In genomic region chr7:100465702-100466311, GRCh38 we compare ENCODE assay signal across 8 cellular contexts. TPM values are rescaled to one million over a fixed set of nuclear protein-coding genes. Genes with fewer than 3 reads are reported as not detected.
DNase-seq lines count a peak whose midpoint lies in the region; ATAC-seq, FAIRE-seq and TF ChIP-seq lines count a peak whose summit lies in the region.

No MANE protein-coding gene starts in this region.

- peak overlapping the region; percentile 22 for H3K27ac Mint-ChIP-seq in activated naive CD8-positive, alpha-beta T cell
- H3K27ac Mint-ChIP-seq in activated naive CD8-positive, alpha-beta T cell treated with anti-CD3 and anti-CD28 coated beads for 36 hours, result no peak overlapping the region

- CTCF ChIA-PET in HepG2 (lab: Yijun Ruan, JAX; ENCODE audit: low intra/inter-chr PET ratio, low total read pairs), result interaction anchor here (0.9 to 2.1 kb wide), 2 partner anchors 17 to 94 kb away, joined by 3 to 8 read pairs; partner anchors contain the start of gene NYAP1

- FAIRE-seq in HepG2 (lab: Jason Lieb, UNC), result peak; percentile 54
- FAIRE-seq in urothelium cell line (lab: Jason Lieb, UNC), result peak; percentile 84

- BruUV-seq in HepG2 (replicated peaks; lab: Mats Ljungman, UMichigan), result no TSS peak

- H4K20me1 ChIP-seq in HepG2 (ENCODE audit: insufficient read depth, low read length), result no peaks in the 10 kb centered on the region

- peaks cover 10% of the 10 kb centered on the region for H3K4me1 Mint-ChIP-seq in activated naive CD8-positive, alpha-beta T cell (ENCODE audit: low read depth)
- H3K4me1 Mint-ChIP-seq in activated naive CD8-positive, alpha-beta T cell treated with anti-CD3 and anti-CD28 coated beads for 36 hours, result peaks cover 16% of the 10 kb centered on the region

- H2AFZ ChIP-seq in HepG2 (ENCODE audit: low read length), result no peak overlapping the region

- TF ChIP-seq EP300 in HepG2 (IDR thresholded peaks at IDR 0.05; ENCODE audit: low read depth in 2 of 2, low read length in 2 of 2) (no peak), HepG2 (CRISPR knock-in tag; IDR thresholded peaks at IDR 0.05; ENCODE audit: borderline replicate concordance) (no peak)

- intact Hi-C loops in HepG2 (cut with micrococcal nuclease; ENCODE audit: unreplicated experiment), result loop anchor here (5.0 kb wide), 1 partner anchor 96 kb away; no protein-coding TSS in a partner anchor

- no peaks in the 10 kb centered on the region for H3K36me3 Mint-ChIP-seq in activated naive CD8-positive, alpha-beta T cell
- H3K36me3 Mint-ChIP-seq in activated naive CD8-positive, alpha-beta T cell treated with anti-CD3 and anti-CD28 coated beads for 36 hours, result peaks cover 5% of the 10 kb centered on the region

- POLR2A ChIA-PET in HepG2 (lab: Yijun Ruan, JAX), result interaction anchor here (0.8 to 1.6 kb wide), 9 partner anchors 11 to 411 kb away, joined by 3 to 8 read pairs (median 4); partner anchors contain the start of genes AGFG2, FBXO24, MOSPD3 and ZCWPW1

- 27% methylated on average over 3 of the region's 17 CpGs for WGBS in HepG2 (ENCODE audit: low lambda C conversion rate)

- no peak overlapping the region for H3K4me3 ChIP-seq in HepG2 (replicated peaks in 1 of 3; ENCODE audit: insufficient read depth in 1 of 3, low read depth in 2 of 3, low read length in 3 of 3)

- H3K9ac ChIP-seq in HepG2 (ENCODE audit: insufficient read depth, low read depth, low read length), result no peak overlapping the region

- no peaks in the 10 kb centered on the region for H3K36me3 ChIP-seq in HepG2 (replicated peaks in 1 of 2; ENCODE audit: control insufficient read depth in 1 of 2, insufficient read depth in 2 of 2, low read length in 2 of 2)

- H3K27ac ChIP-seq in HepG2 (ENCODE audit: extremely low read length, insufficient read depth, low read length), result no peak overlapping the region

- TF ChIP-seq POLR2A in HepG2 (IDR thresholded peaks at IDR 0.05; ENCODE audit: insufficient read depth in 1 of 2, low read depth in 2 of 2, low read length in 2 of 2), result no peak

- peaks cover 0 to 2% of the 10 kb centered on the region in 2 experiments; a peak in 1 of 5 replicates for H3K27me3 ChIP-seq in HepG2 (ENCODE audit: control insufficient read depth in 1 of 2, insufficient read depth in 2 of 2, low read length in 2 of 2)

- TF ChIP-seq RAD21 in HepG2 (CRISPR knock-in tag; IDR thresholded peaks at IDR 0.05), result peak; percentile 56; the same call in 1 of the 2 replicates

- no peaks in the 10 kb centered on the region for H3K9me3 ChIP-seq in HepG2 (ENCODE audit: low read length)

- peaks cover 27% of the 10 kb centered on the region for H3K4me1 ChIP-seq in HepG2 (ENCODE audit: insufficient read depth, low read length)

- no peaks in the 10 kb centered on the region for H3K79me2 ChIP-seq in HepG2 (ENCODE audit: insufficient read depth, low read length)

- H3K4me3 Mint-ChIP-seq in activated naive CD8-positive, alpha-beta T cell, result no peak overlapping the region
- no peak overlapping the region for H3K4me3 Mint-ChIP-seq in activated naive CD8-positive, alpha-beta T cell treated with anti-CD3 and anti-CD28 coated beads for 36 hours

- TF ChIP-seq CTCF in HepG2 (CRISPR knock-in tag; IDR thresholded peaks at IDR 0.05), result peak; percentile 89

- no peak for DNase-seq in activated naive CD8-positive, alpha-beta T cell treated with anti-CD3 and anti-CD28 coated beads for 36 hours
- peak; percentile 46 to 80 for DNase-seq in NCI-H526 (lab: John Stamatoyannopoulos, UW)
- DNase-seq in dedifferentiated amniotic fluid mesenchymal stem cell (ENCODE audit: extremely low spot score), result peak; percentile 80
- peak; percentile 58 for DNase-seq in HepG2 (ENCODE audit: low spot score)
- peak; percentile 93 for DNase-seq in urothelium cell line (ENCODE audit: low spot score)
- DNase-seq in LoVo (ENCODE audit: low spot score), result no peak

- H3K4me2 ChIP-seq in HepG2 (ENCODE audit: low read depth, low read length), result peak overlapping the region; percentile 36; the same call in 1 of the 2 replicates

- H3K27me3 Mint-ChIP-seq in activated naive CD8-positive, alpha-beta T cell, result no peaks in the 10 kb centered on the region
- no peaks in the 10 kb centered on the region for H3K27me3 Mint-ChIP-seq in activated naive CD8-positive, alpha-beta T cell treated with anti-CD3 and anti-CD28 coated beads for 36 hours

- ATAC-seq in HepG2 (peak; percentile 90), GM21576 (IDR thresholded peaks at IDR 0.05; ENCODE audit: unreplicated experiment) (no peak)

- in situ Hi-C loops in HepG2 (cut with HindIII; ENCODE audit: extremely low pct_ligation_motif_present, low pct_unique_long_range_greater_than_20kb), result loop anchor here (10.0 kb wide), 1 partner anchor 229 kb away; the partner anchor contains the start of gene GIGYF1

- no peaks in the 10 kb centered on the region for H3K9me3 Mint-ChIP-seq in activated naive CD8-positive, alpha-beta T cell (ENCODE audit: low read depth)
- H3K9me3 Mint-ChIP-seq in activated naive CD8-positive, alpha-beta T cell treated with anti-CD3 and anti-CD28 coated beads for 36 hours, result no peaks in the 10 kb centered on the region

RNA-seq across cellular contexts. Expression of gene SPACDR, which starts 1.7 kb away (rescaled TPM):
- 1 to 10 TPM; 1.0 to 1.5 TPM for total RNA-seq in activated naive CD8-positive, alpha-beta T cell treated with anti-CD3 and anti-CD28 coated beads for 36 hours
- not detected in 2 replicates for total RNA-seq in HepG2 (2016; rRNA removed; fragmentation: Illumina TruSeq; extraction: Trizol)
- total RNA-seq in HepG2 (2016; cell fraction: cytosol; rRNA removed; fragmentation: Illumina TruSeq; extraction: Trizol; ENCODE audit: low read depth), result not detected in 2 replicates
- total RNA-seq in HepG2 (2016; cell fraction: insoluble cytoplasmic fraction; rRNA removed; fragmentation: Illumina TruSeq; extraction: Trizol), result 0.15 TPM in 1 of 2 replicates, not detected in the other
- not detected in 2 replicates for total RNA-seq in HepG2 (2016; cell fraction: membrane; rRNA removed; fragmentation: Illumina TruSeq; extraction: Trizol)
- not detected in 2 replicates for total RNA-seq in HepG2 (2016; cell fraction: nucleus; rRNA removed; fragmentation: Illumina TruSeq; extraction: Trizol)
- polyA plus RNA-seq in HepG2 (2011; rRNA removed), result 0.24 and 0.41 TPM in 2 replicates
- 0.16 TPM in 1 of 2 replicates, not detected in the other for polyA plus RNA-seq in HepG2 (2011; cell fraction: cytosol; rRNA removed)
- polyA plus RNA-seq in HepG2 (2011; cell fraction: nucleus; rRNA removed), result 0.55 and 0.99 TPM in 2 replicates
- 0.20 TPM in 1 of 2 replicates, not detected in the other for polyA plus RNA-seq in HepG2 (2012)
- not detected in 2 replicates for polyA plus RNA-seq in HepG2 (2016; cell fraction: cytosol; fragmentation: Illumina TruSeq; extraction: Trizol; ENCODE audit: low read depth)
- not detected in 2 replicates for polyA plus RNA-seq in HepG2 (2016; cell fraction: insoluble cytoplasmic fraction; fragmentation: Illumina TruSeq; extraction: Trizol; ENCODE audit: low read depth)
- polyA plus RNA-seq in HepG2 (2016; cell fraction: membrane; fragmentation: Illumina TruSeq; extraction: Trizol; ENCODE audit: low read depth), result 0.26 TPM in 1 of 2 replicates, not detected in the other
- not detected in 2 replicates for polyA plus RNA-seq in HepG2 (2016; cell fraction: nucleus; fragmentation: Illumina TruSeq; extraction: Trizol; ENCODE audit: insufficient read depth, low read depth)
- polyA minus RNA-seq in HepG2 (2011; rRNA and poly(A)+ RNA removed; ENCODE audit: low replicate concordance), result 0.14 and 0.65 TPM in 2 replicates
- not detected in 2 replicates for polyA minus RNA-seq in HepG2 (2011; cell fraction: cytosol; rRNA and poly(A)+ RNA removed)
- not detected in 2 replicates for polyA minus RNA-seq in HepG2 (2011; cell fraction: nucleus; rRNA and poly(A)+ RNA removed)

RNA-seq across cellular contexts. Expression of gene TSC22D4, which starts 13.2 kb away (rescaled TPM):
- total RNA-seq in activated naive CD8-positive, alpha-beta T cell treated with anti-CD3 and anti-CD28 coated beads for 36 hours, result 10 to 100 TPM; 81.4 to 83.7 TPM
- 6.3 and 7.7 TPM in 2 replicates for total RNA-seq in HepG2 (2016; rRNA removed; fragmentation: Illumina TruSeq; extraction: Trizol)
- 2.6 and 2.9 TPM in 2 replicates for total RNA-seq in HepG2 (2016; cell fraction: cytosol; rRNA removed; fragmentation: Illumina TruSeq; extraction: Trizol; ENCODE audit: low read depth)
- total RNA-seq in HepG2 (2016; cell fraction: insoluble cytoplasmic fraction; rRNA removed; fragmentation: Illumina TruSeq; extraction: Trizol), result 5.6 and 7.4 TPM in 2 replicates
- total RNA-seq in HepG2 (2016; cell fraction: membrane; rRNA removed; fragmentation: Illumina TruSeq; extraction: Trizol), result 4.7 and 8.1 TPM in 2 replicates
- total RNA-seq in HepG2 (2016; cell fraction: nucleus; rRNA removed; fragmentation: Illumina TruSeq; extraction: Trizol), result 4.4 and 5.5 TPM in 2 replicates
- polyA plus RNA-seq in HepG2 (2011; rRNA removed), result 8.7 and 10.1 TPM in 2 replicates
- 6.5 and 10.9 TPM in 2 replicates for polyA plus RNA-seq in HepG2 (2011; cell fraction: cytosol; rRNA removed)
- 17.7 and 20.7 TPM in 2 replicates for polyA plus RNA-seq in HepG2 (2011; cell fraction: nucleus; rRNA removed)
- 6.9 and 11.5 TPM in 2 replicates for polyA plus RNA-seq in HepG2 (2012)
- polyA plus RNA-seq in HepG2 (2016; cell fraction: cytosol; fragmentation: Illumina TruSeq; extraction: Trizol; ENCODE audit: low read depth), result 2.7 and 4.0 TPM in 2 replicates
- 10.1 and 11.1 TPM in 2 replicates for polyA plus RNA-seq in HepG2 (2016; cell fraction: insoluble cytoplasmic fraction; fragmentation: Illumina TruSeq; extraction: Trizol; ENCODE audit: low read depth)
- polyA plus RNA-seq in HepG2 (2016; cell fraction: membrane; fragmentation: Illumina TruSeq; extraction: Trizol; ENCODE audit: low read depth), result 6.2 and 8.1 TPM in 2 replicates
- polyA plus RNA-seq in HepG2 (2016; cell fraction: nucleus; fragmentation: Illumina TruSeq; extraction: Trizol; ENCODE audit: insufficient read depth, low read depth), result 13.1 and 14.8 TPM in 2 replicates
- 9.9 and 13.8 TPM in 2 replicates for polyA minus RNA-seq in HepG2 (2011; rRNA and poly(A)+ RNA removed; ENCODE audit: low replicate concordance)
- 7.0 and 9.1 TPM in 2 replicates for polyA minus RNA-seq in HepG2 (2011; cell fraction: cytosol; rRNA and poly(A)+ RNA removed)
- 3.0 and 4.5 TPM in 2 replicates for polyA minus RNA-seq in HepG2 (2011; cell fraction: nucleus; rRNA and poly(A)+ RNA removed)

RNA-seq across cellular contexts. Expression of gene NYAP1, which starts 17.9 kb away (rescaled TPM):
- under 1 TPM; 0.29 to 0.34 TPM for total RNA-seq in activated naive CD8-positive, alpha-beta T cell treated with anti-CD3 and anti-CD28 coated beads for 36 hours
- total RNA-seq in HepG2 (2016; rRNA removed; fragmentation: Illumina TruSeq; extraction: Trizol), result 0.15 TPM in 2 replicates
- not detected in 2 replicates for total RNA-seq in HepG2 (2016; cell fraction: cytosol; rRNA removed; fragmentation: Illumina TruSeq; extraction: Trizol; ENCODE audit: low read depth)
- total RNA-seq in HepG2 (2016; cell fraction: insoluble cytoplasmic fraction; rRNA removed; fragmentation: Illumina TruSeq; extraction: Trizol), result 0.09 and 0.26 TPM in 2 replicates
- total RNA-seq in HepG2 (2016; cell fraction: membrane; rRNA removed; fragmentation: Illumina TruSeq; extraction: Trizol), result 0.55 TPM in 1 of 2 replicates, not detected in the other
- 0.09 and 0.22 TPM in 2 replicates for total RNA-seq in HepG2 (2016; cell fraction: nucleus; rRNA removed; fragmentation: Illumina TruSeq; extraction: Trizol)
- 0.46 and 0.76 TPM in 2 replicates for polyA plus RNA-seq in HepG2 (2011; rRNA removed)
- 0.44 and 0.70 TPM in 2 replicates for polyA plus RNA-seq in HepG2 (2011; cell fraction: cytosol; rRNA removed)
- 2.4 and 2.9 TPM in 2 replicates for polyA plus RNA-seq in HepG2 (2011; cell fraction: nucleus; rRNA removed)
- polyA plus RNA-seq in HepG2 (2012), result 0.60 and 0.88 TPM in 2 replicates
- 0.07 and 0.09 TPM in 2 replicates for polyA plus RNA-seq in HepG2 (2016; cell fraction: cytosol; fragmentation: Illumina TruSeq; extraction: Trizol; ENCODE audit: low read depth)
- 0.08 TPM in 1 of 2 replicates, not detected in the other for polyA plus RNA-seq in HepG2 (2016; cell fraction: insoluble cytoplasmic fraction; fragmentation: Illumina TruSeq; extraction: Trizol; ENCODE audit: low read depth)
- 0.07 TPM in 1 of 2 replicates, not detected in the other for polyA plus RNA-seq in HepG2 (2016; cell fraction: membrane; fragmentation: Illumina TruSeq; extraction: Trizol; ENCODE audit: low read depth)
- polyA plus RNA-seq in HepG2 (2016; cell fraction: nucleus; fragmentation: Illumina TruSeq; extraction: Trizol; ENCODE audit: insufficient read depth, low read depth), result 0.77 and 0.83 TPM in 2 replicates
- 0.62 TPM in 1 of 2 replicates, not detected in the other for polyA minus RNA-seq in HepG2 (2011; rRNA and poly(A)+ RNA removed; ENCODE audit: low replicate concordance)
- polyA minus RNA-seq in HepG2 (2011; cell fraction: cytosol; rRNA and poly(A)+ RNA removed), result 0.53 and 0.99 TPM in 2 replicates
- 0.62 and 0.64 TPM in 2 replicates for polyA minus RNA-seq in HepG2 (2011; cell fraction: nucleus; rRNA and poly(A)+ RNA removed)

RNA-seq across cellular contexts. Expression of gene PPP1R35, which starts 29.5 kb away (rescaled TPM):
- 10 to 100 TPM; 45.7 to 46.4 TPM for total RNA-seq in activated naive CD8-positive, alpha-beta T cell treated with anti-CD3 and anti-CD28 coated beads for 36 hours
- total RNA-seq in HepG2 (2016; rRNA removed; fragmentation: Illumina TruSeq; extraction: Trizol), result 16.7 and 24.8 TPM in 2 replicates
- total RNA-seq in HepG2 (2016; cell fraction: cytosol; rRNA removed; fragmentation: Illumina TruSeq; extraction: Trizol; ENCODE audit: low read depth), result 16.5 and 21.7 TPM in 2 replicates
- 19.3 and 24.7 TPM in 2 replicates for total RNA-seq in HepG2 (2016; cell fraction: insoluble cytoplasmic fraction; rRNA removed; fragmentation: Illumina TruSeq; extraction: Trizol)
- total RNA-seq in HepG2 (2016; cell fraction: membrane; rRNA removed; fragmentation: Illumina TruSeq; extraction: Trizol), result 16.5 and 20.1 TPM in 2 replicates
- 13.8 and 17.9 TPM in 2 replicates for total RNA-seq in HepG2 (2016; cell fraction: nucleus; rRNA removed; fragmentation: Illumina TruSeq; extraction: Trizol)
- 26.4 and 29.0 TPM in 2 replicates for polyA plus RNA-seq in HepG2 (2011; rRNA removed)
- polyA plus RNA-seq in HepG2 (2011; cell fraction: cytosol; rRNA removed), result 18.0 and 33.0 TPM in 2 replicates
- 102 and 127 TPM in 2 replicates for polyA plus RNA-seq in HepG2 (2011; cell fraction: nucleus; rRNA removed)
- 17.6 and 20.1 TPM in 2 replicates for polyA plus RNA-seq in HepG2 (2012)
- 16.5 and 23.2 TPM in 2 replicates for polyA plus RNA-seq in HepG2 (2016; cell fraction: cytosol; fragmentation: Illumina TruSeq; extraction: Trizol; ENCODE audit: low read depth)
- polyA plus RNA-seq in HepG2 (2016; cell fraction: insoluble cytoplasmic fraction; fragmentation: Illumina TruSeq; extraction: Trizol; ENCODE audit: low read depth), result 21.3 TPM in 2 replicates
- 13.7 and 17.5 TPM in 2 replicates for polyA plus RNA-seq in HepG2 (2016; cell fraction: membrane; fragmentation: Illumina TruSeq; extraction: Trizol; ENCODE audit: low read depth)
- polyA plus RNA-seq in HepG2 (2016; cell fraction: nucleus; fragmentation: Illumina TruSeq; extraction: Trizol; ENCODE audit: insufficient read depth, low read depth), result 39.6 and 40.4 TPM in 2 replicates
- 13.2 and 24.1 TPM in 2 replicates for polyA minus RNA-seq in HepG2 (2011; rRNA and poly(A)+ RNA removed; ENCODE audit: low replicate concordance)
- 10.6 and 13.9 TPM in 2 replicates for polyA minus RNA-seq in HepG2 (2011; cell fraction: cytosol; rRNA and poly(A)+ RNA removed)
- polyA minus RNA-seq in HepG2 (2011; cell fraction: nucleus; rRNA and poly(A)+ RNA removed), result 7.1 and 7.3 TPM in 2 replicates

RNA-seq across cellular contexts. Expression of gene MEPCE, which starts 36.2 kb away (rescaled TPM):
- total RNA-seq in activated naive CD8-positive, alpha-beta T cell treated with anti-CD3 and anti-CD28 coated beads for 36 hours, result 10 to 100 TPM; 60.1 to 65.4 TPM
- 22.6 and 26.0 TPM in 2 replicates for total RNA-seq in HepG2 (2016; rRNA removed; fragmentation: Illumina TruSeq; extraction: Trizol)
- total RNA-seq in HepG2 (2016; cell fraction: cytosol; rRNA removed; fragmentation: Illumina TruSeq; extraction: Trizol; ENCODE audit: low read depth), result 3.8 and 3.9 TPM in 2 replicates
- total RNA-seq in HepG2 (2016; cell fraction: insoluble cytoplasmic fraction; rRNA removed; fragmentation: Illumina TruSeq; extraction: Trizol), result 20.2 and 25.7 TPM in 2 replicates
- 12.8 and 14.8 TPM in 2 replicates for total RNA-seq in HepG2 (2016; cell fraction: membrane; rRNA removed; fragmentation: Illumina TruSeq; extraction: Trizol)
- total RNA-seq in HepG2 (2016; cell fraction: nucleus; rRNA removed; fragmentation: Illumina TruSeq; extraction: Trizol), result 14.9 and 18.9 TPM in 2 replicates
- polyA plus RNA-seq in HepG2 (2011; rRNA removed), result 12.3 and 12.7 TPM in 2 replicates
- polyA plus RNA-seq in HepG2 (2011; cell fraction: cytosol; rRNA removed), result 9.2 and 10.6 TPM in 2 replicates
- polyA plus RNA-seq in HepG2 (2011; cell fraction: nucleus; rRNA removed), result 18.9 and 27.3 TPM in 2 replicates
- 14.6 and 17.9 TPM in 2 replicates for polyA plus RNA-seq in HepG2 (2012)
- 3.0 and 3.3 TPM in 2 replicates for polyA plus RNA-seq in HepG2 (2016; cell fraction: cytosol; fragmentation: Illumina TruSeq; extraction: Trizol; ENCODE audit: low read depth)
- 20.4 and 25.4 TPM in 2 replicates for polyA plus RNA-seq in HepG2 (2016; cell fraction: insoluble cytoplasmic fraction; fragmentation: Illumina TruSeq; extraction: Trizol; ENCODE audit: low read depth)
- 8.6 and 9.6 TPM in 2 replicates for polyA plus RNA-seq in HepG2 (2016; cell fraction: membrane; fragmentation: Illumina TruSeq; extraction: Trizol; ENCODE audit: low read depth)
- polyA plus RNA-seq in HepG2 (2016; cell fraction: nucleus; fragmentation: Illumina TruSeq; extraction: Trizol; ENCODE audit: insufficient read depth, low read depth), result 23.4 and 28.3 TPM in 2 replicates
- 44.0 and 89.0 TPM in 2 replicates for polyA minus RNA-seq in HepG2 (2011; rRNA and poly(A)+ RNA removed; ENCODE audit: low replicate concordance)
- 8.6 and 10.8 TPM in 2 replicates for polyA minus RNA-seq in HepG2 (2011; cell fraction: cytosol; rRNA and poly(A)+ RNA removed)
- 27.3 and 30.2 TPM in 2 replicates for polyA minus RNA-seq in HepG2 (2011; cell fraction: nucleus; rRNA and poly(A)+ RNA removed)

Comparison
In these comparisons a context has a peak if more than half of its experiments do, and no peak if none do; other contexts are left out.
1. DNase-seq: peak in NCI-H526 (2 of 2), dedifferentiated amniotic fluid mesenchymal stem cell (single experiment), HepG2 (single experiment) and urothelium cell line (single experiment); none in activated naive CD8-positive, alpha-beta T cell treated with anti-CD3 and anti-CD28 coated beads for 36 hours (single experiment) and LoVo (single experiment).